Comparison of ENCODE assay signal across 3 cellular contexts in the genomic region with DNA sequence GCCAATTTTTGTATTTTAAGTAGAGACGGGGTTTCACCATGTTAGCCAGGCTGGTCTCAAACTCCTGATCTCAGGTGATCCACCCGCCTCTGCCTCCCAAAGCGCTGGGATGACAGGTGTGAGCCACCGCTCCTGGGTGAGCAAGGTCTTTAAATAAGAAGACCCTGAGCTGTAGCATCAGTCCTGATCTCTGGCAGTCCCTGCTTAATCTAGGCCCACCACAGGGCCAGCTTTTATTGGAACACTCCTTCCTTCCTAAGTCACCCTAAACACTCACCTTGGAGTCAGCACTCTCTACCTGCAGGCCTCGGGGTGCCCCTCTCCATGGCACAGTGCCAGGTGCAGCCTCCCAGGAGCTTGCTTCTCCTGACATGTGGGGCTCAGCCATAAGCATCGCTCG. TPM values are rescaled to one million over a fixed set of nuclear protein-coding genes. Genes with fewer than 3 reads are reported as not detected.
"Had no signal": no experiment of that assay in that cellular context is flagged by ENCODE, and none has a peak within 500 bp of the region (broad histone marks: within the 10 kb centered on the region; RNA-seq: fewer than 3 reads in every experiment).

No MANE protein-coding gene starts in this region.

RNA-seq across cellular contexts. Expression of a gene that starts 30.8 kb away (rescaled TPM):
- total RNA-seq: LHCN-M2, M059J, MCF 10A had no signal
